Comparison of ENCODE assay signal across 10 cellular contexts in genomic region chr1:178536844-178537371, GRCh38. TPM values are rescaled to one million over a fixed set of nuclear protein-coding genes. Genes with fewer than 3 reads are reported as not detected.
DNase-seq lines count a peak whose midpoint lies in the region; ATAC-seq, FAIRE-seq and TF ChIP-seq lines count a peak whose summit lies in the region.
"Had no signal": no experiment of that assay in that cellular context is flagged by ENCODE, and none has a peak within 500 bp of the region (broad histone marks: within the 10 kb centered on the region; RNA-seq: fewer than 3 reads in every experiment).

No MANE protein-coding gene starts in this region.

- H3K36me3 Mint-ChIP-seq in T-helper 2 cell treated with Interferon-gamma antibody and Interleukin-4, amounts not matched to agents 5 μg/mL and 100 μg/mL, for 36 hours (ENCODE audit: low read depth): no peaks in the 10 kb centered on the region
- H3K36me3 Mint-ChIP-seq: neural progenitor cell had no signal

- TF ChIP-seq EP300 in H1 (IDR thresholded peaks at IDR 0.05; ENCODE audit: borderline replicate concordance in 1 of 2, low read depth in 2 of 2, low read length in 2 of 2): no peak

- peak; percentile 48 for ATAC-seq in aorta (ENCODE audit: low FRiP score)

- H3K27ac ChIP-seq in H1 (ENCODE audit: low read depth, low read length): no peak overlapping the region
- H3K27ac ChIP-seq in aorta (ENCODE audit: low read depth in 1 of 2, low read length in 2 of 2): no peak overlapping the region
- H3K27ac ChIP-seq: BLaER1 treated with 17β-estradiol and CSF1 and Interleukin-3, amounts not matched to agents 10 nM and 100 nM; neural progenitor cell had no signal

- TF ChIP-seq CTCF in H1 (IDR thresholded peaks at IDR 0.05; ENCODE audit: control extremely low read depth in 1 of 3, insufficient read depth in 1 of 3, low read depth in 1 of 3, low read length in 3 of 3): no peak

- no peak for FAIRE-seq in H1 (lab: Jason Lieb, UNC)

- no peak overlapping the region for H4K5ac ChIP-seq in H1 (ENCODE audit: insufficient read length, low read depth, low read length)

- DNase-seq in activated CD8-positive, alpha-beta memory T cell treated with anti-CD3 and anti-CD28 coated beads for 24 hours: peak; percentile 40
- DNase-seq in activated CD8-positive, alpha-beta memory T cell treated with anti-CD3 and anti-CD28 coated beads, Interleukin-2, amount 50 U/mL, for 4 hours: no peak
- DNase-seq in H1 (ENCODE audit: low read depth in 1 of 2, low spot score in 2 of 2): no peak
- peak; percentile 73 for DNase-seq in mesenteric fat pad (ENCODE audit: low spot score)
- peak; percentile 57 to 59 for DNase-seq in aorta
- DNase-seq in SHP77 treated with DMSO at 0.1 percent for 48 hours (lab: John Stamatoyannopoulos, UW): no peak
- DNase-seq in NCI-H1092 treated with DMSO at 0.1 percent for 48 hours (lab: John Stamatoyannopoulos, UW): no peak
- no peak for DNase-seq in T-helper 2 cell treated with Interferon-gamma antibody and Interleukin-4, amounts not matched to agents 5 μg/mL and 100 μg/mL, for 36 hours (ENCODE audit: low spot score)

- WGBS in H1 (ENCODE audit: extremely low coverage in 1 of 2, insufficient coverage in 1 of 2, insufficient read length in 1 of 2, insufficient replicate concordance in 2 of 2, low coverage in 1 of 2, low lambda C conversion rate in 2 of 2, missing lambda C conversion rate in 1 of 2), 2 experiments: 88% methylated on average over 7 of the region's 7 CpGs; no CpG with 5 or more reads in 1 of the 2 experiments
- 59 to 65% methylated on average over 7 of the region's 7 CpGs for WGBS in aorta, 2 donors

- POLR2A ChIA-PET in H1 (lab: Charles Lee; ENCODE audit: partially characterized antibody): no interaction called here

- H3K4me1 ChIP-seq in H1 (replicated peaks in 1 of 4; ENCODE audit: control insufficient read depth in 3 of 4, insufficient read depth in 4 of 4, low read length in 3 of 4): peaks cover 0 to 5% (median 2%) of the 10 kb centered on the region in 4 experiments; a peak in 1 of 7 replicates
- H3K4me1 ChIP-seq in aorta (ENCODE audit: control insufficient read depth in 1 of 2, insufficient read depth in 2 of 2, low read length in 2 of 2): no peaks in the 10 kb centered on the region
- H3K4me1 ChIP-seq: neural progenitor cell had no signal

- no peak overlapping the region for H3K14ac ChIP-seq in H1 (ENCODE audit: insufficient read length)

- 0 out of 2 replicates have a peak overlapping the region, but pooled peaks have one; percentile 31 for H2AFZ ChIP-seq in H1 (ENCODE audit: low read length)
- H2AFZ ChIP-seq: neural progenitor cell had no signal

- TF ChIP-seq RAD21 in H1 (IDR thresholded peaks at IDR 0.05 in 1 of 2, conservative IDR thresholded peaks at IDR 0.05 in 1 of 2; ENCODE audit: low read depth in 2 of 2, low read length in 2 of 2): no peak

- H2BK5ac ChIP-seq in H1 (ENCODE audit: low read depth, low read length): no peak overlapping the region

- H3K4me3 Mint-ChIP-seq in T-helper 2 cell treated with Interferon-gamma antibody and Interleukin-4, amounts not matched to agents 5 μg/mL and 100 μg/mL, for 36 hours: no peak overlapping the region
- H3K4me3 Mint-ChIP-seq: neural progenitor cell had no signal

- H3K4me1 Mint-ChIP-seq in T-helper 2 cell treated with Interferon-gamma antibody and Interleukin-4, amounts not matched to agents 5 μg/mL and 100 μg/mL, for 36 hours (ENCODE audit: low read depth): peaks cover 4% of the 10 kb centered on the region

- H3K27ac Mint-ChIP-seq in T-helper 2 cell treated with Interferon-gamma antibody and Interleukin-4, amounts not matched to agents 5 μg/mL and 100 μg/mL, for 36 hours: no peak overlapping the region
- H3K27ac Mint-ChIP-seq: neural progenitor cell had no signal

- CTCF ChIA-PET in H1 (lab: Charles Lee; ENCODE audit: partially characterized antibody): interaction anchor here (0.5 to 9.1 kb wide), 12 partner anchors 7 to 465 kb away, joined by 3 to 92 read pairs (median 4); no protein-coding TSS in a partner anchor

- no peak overlapping the region for H3K56ac ChIP-seq in H1 (replicated peaks; ENCODE audit: insufficient read length, low read depth, low read length)

- intact Hi-C loops in aorta (cut with DNase I): no loop called here

- no peaks in the 10 kb centered on the region for H3K79me2 ChIP-seq in H1 (ENCODE audit: control insufficient read depth in 1 of 2, insufficient read depth in 2 of 2, low read length in 2 of 2)

- H2BK20ac ChIP-seq in H1 (ENCODE audit: low read length): no peak overlapping the region

- H4K8ac ChIP-seq in H1 (ENCODE audit: extremely low read depth, insufficient read depth, low read length): no peak overlapping the region

- H3K23me2 ChIP-seq in H1 (ENCODE audit: low read depth, low read length): peaks cover 3% of the 10 kb centered on the region; the same call in 1 of the 2 replicates

- no peak overlapping the region for H2BK120ac ChIP-seq in H1 (replicated peaks; ENCODE audit: low read depth, low read length)

- no peak overlapping the region for H3K18ac ChIP-seq in H1 (ENCODE audit: extremely low read depth, low read length)

- H3K9me3 Mint-ChIP-seq in T-helper 2 cell treated with Interferon-gamma antibody and Interleukin-4, amounts not matched to agents 5 μg/mL and 100 μg/mL, for 36 hours: no peaks in the 10 kb centered on the region
- H3K9me3 Mint-ChIP-seq: neural progenitor cell had no signal

- no peaks in the 10 kb centered on the region for H3K36me3 ChIP-seq in H1 (ENCODE audit: control insufficient read depth in 2 of 4, insufficient read depth in 4 of 4, low read length in 3 of 4)
- no peaks in the 10 kb centered on the region for H3K36me3 ChIP-seq in aorta (ENCODE audit: control insufficient read depth in 1 of 2, insufficient read depth in 2 of 2, low read length in 1 of 2)
- H3K36me3 ChIP-seq: BLaER1 treated with 17β-estradiol and CSF1 and Interleukin-3, amounts not matched to agents 10 nM and 100 nM; neural progenitor cell had no signal

- no peak overlapping the region for H2BK12ac ChIP-seq in H1 (ENCODE audit: low read depth, low read length)

- no peaks in the 10 kb centered on the region for H3K9me3 ChIP-seq in H1 (ENCODE audit: insufficient read depth in 2 of 2, low read depth in 1 of 2, low read length in 1 of 2)
- H3K9me3 ChIP-seq in aorta (ENCODE audit: control insufficient read depth, low read length): no peaks in the 10 kb centered on the region
- H3K9me3 ChIP-seq: BLaER1 treated with 17β-estradiol and CSF1 and Interleukin-3, amounts not matched to agents 10 nM and 100 nM had no signal

- H3K9ac ChIP-seq in H1 (replicated peaks in 1 of 4; ENCODE audit: extremely low read depth in 1 of 4, low read depth in 3 of 4, low read length in 3 of 4): no peak overlapping the region
- H3K9ac ChIP-seq: BLaER1 treated with 17β-estradiol and CSF1 and Interleukin-3, amounts not matched to agents 10 nM and 100 nM; neural progenitor cell had no signal

- no peaks in the 10 kb centered on the region for H3K79me1 ChIP-seq in H1 (ENCODE audit: low read depth, low read length)

- no peak overlapping the region for H3K23ac ChIP-seq in H1 (ENCODE audit: insufficient read length)

- H3K4me3 ChIP-seq in H1 (ENCODE audit: extremely low read depth in 1 of 4, insufficient read depth in 2 of 4, low read depth in 3 of 4, low read length in 4 of 4): no peak overlapping the region
- no peak overlapping the region for H3K4me3 ChIP-seq in aorta (ENCODE audit: low read length in 2 of 2)
- H3K4me3 ChIP-seq: BLaER1 treated with 17β-estradiol and CSF1 and Interleukin-3, amounts not matched to agents 10 nM and 100 nM; neural progenitor cell had no signal

- H2BK15ac ChIP-seq in H1 (ENCODE audit: low read length): no peak overlapping the region

- no peak for TF ChIP-seq POLR2A in H1 (IDR thresholded peaks at IDR 0.05; ENCODE audit: control extremely low read depth in 1 of 2, low read depth in 2 of 2, low read length in 2 of 2)

- no peak overlapping the region for H2AK5ac ChIP-seq in H1 (ENCODE audit: low read depth, low read length)

- no peaks in the 10 kb centered on the region for H4K20me1 ChIP-seq in H1 (replicated peaks in 1 of 2; ENCODE audit: control insufficient read depth in 1 of 2, insufficient read depth in 2 of 2, low read length in 2 of 2)
- H4K20me1 ChIP-seq: BLaER1 treated with 17β-estradiol and CSF1 and Interleukin-3, amounts not matched to agents 10 nM and 100 nM had no signal

- H3K27me3 ChIP-seq in H1 (replicated peaks in 1 of 4; ENCODE audit: control insufficient read depth in 3 of 4, extremely low read depth in 1 of 4, insufficient read depth in 3 of 4, low read length in 3 of 4): no peaks in the 10 kb centered on the region; a peak in 1 of 7 replicates
- H3K27me3 ChIP-seq in aorta (ENCODE audit: control insufficient read depth in 1 of 2, insufficient read depth in 2 of 2, low read length in 1 of 2): no peaks in the 10 kb centered on the region
- H3K27me3 ChIP-seq: BLaER1 treated with 17β-estradiol and CSF1 and Interleukin-3, amounts not matched to agents 10 nM and 100 nM; neural progenitor cell had no signal

- no peaks in the 10 kb centered on the region for H3K27me3 Mint-ChIP-seq in T-helper 2 cell treated with Interferon-gamma antibody and Interleukin-4, amounts not matched to agents 5 μg/mL and 100 μg/mL, for 36 hours (ENCODE audit: low read depth)

- H4K91ac ChIP-seq in H1 (replicated peaks; ENCODE audit: insufficient read length, low read length): no peak overlapping the region

- no peak overlapping the region for H3K4me2 ChIP-seq in H1 (ENCODE audit: insufficient read depth in 1 of 2, low read depth in 2 of 2, low read length in 2 of 2)
- H3K4me2 ChIP-seq: BLaER1 treated with 17β-estradiol and CSF1 and Interleukin-3, amounts not matched to agents 10 nM and 100 nM; neural progenitor cell had no signal

- H3K4ac ChIP-seq in H1 (replicated peaks; ENCODE audit: insufficient read length, low read depth, low read length): no peak overlapping the region

RNA-seq across cellular contexts. Expression of gene TEX35, which starts 24.0 kb away (rescaled TPM):
- total RNA-seq in H1 (2021; fragmentation: NEBNext Ultra II Directional; extraction: Animal tissue kit (Norgen Biotek cat#: 25700)): not detected in 2 replicates
- polyA plus RNA-seq in H1 (2011; rRNA removed): 0.03 TPM in 1 of 2 replicates, not detected in the other
- 0.04 TPM for polyA plus RNA-seq in H1 (2011; cell fraction: cytosol; rRNA removed)
- polyA plus RNA-seq in H1 (2011; cell fraction: nucleus; rRNA removed): 0.11 TPM
- polyA plus RNA-seq in H1 (2012, experiment 1 of 2): 0.09 TPM in 1 of 4 replicates, not detected in the others
- polyA plus RNA-seq in H1 (2012, experiment 2 of 2): not detected
- polyA plus RNA-seq in H1 (2013, experiment 1 of 2): not detected
- 0.02 TPM for polyA plus RNA-seq in H1 (2013, experiment 2 of 2)
- polyA minus RNA-seq in H1 (2011; rRNA and poly(A)+ RNA removed): not detected in 2 replicates
- not detected for polyA minus RNA-seq in H1 (2011; cell fraction: cytosol; rRNA and poly(A)+ RNA removed)
- polyA minus RNA-seq in H1 (2011; cell fraction: nucleus; rRNA and poly(A)+ RNA removed): not detected
- total RNA-seq in mesenteric fat pad: not detected
- total RNA-seq in aorta: not detected
- not detected for polyA plus RNA-seq in aorta

RNA-seq across cellular contexts. Expression of gene CLEC20A, which starts 40.1 kb away (rescaled TPM):
- total RNA-seq in H1 (2021; fragmentation: NEBNext Ultra II Directional; extraction: Animal tissue kit (Norgen Biotek cat#: 25700)): not detected in 2 replicates
- not detected in 2 replicates for polyA plus RNA-seq in H1 (2011; rRNA removed)
- not detected for polyA plus RNA-seq in H1 (2011; cell fraction: cytosol; rRNA removed)
- polyA plus RNA-seq in H1 (2011; cell fraction: nucleus; rRNA removed): not detected
- polyA plus RNA-seq in H1 (2012, experiment 1 of 2): not detected in 4 replicates
- not detected for polyA plus RNA-seq in H1 (2012, experiment 2 of 2)
- not detected for polyA plus RNA-seq in H1 (2013, experiment 1 of 2)
- polyA plus RNA-seq in H1 (2013, experiment 2 of 2): not detected
- not detected in 2 replicates for polyA minus RNA-seq in H1 (2011; rRNA and poly(A)+ RNA removed)
- polyA minus RNA-seq in H1 (2011; cell fraction: cytosol; rRNA and poly(A)+ RNA removed): not detected
- not detected for polyA minus RNA-seq in H1 (2011; cell fraction: nucleus; rRNA and poly(A)+ RNA removed)
- not detected for total RNA-seq in mesenteric fat pad
- total RNA-seq in aorta: not detected
- polyA plus RNA-seq in aorta: not detected

Comparison
In these comparisons a context has a peak if more than half of its experiments do, and no peak if none do; other contexts are left out.
1. DNase-seq: peak in activated CD8-positive, alpha-beta memory T cell treated with anti-CD3 and anti-CD28 coated beads for 24 hours (single experiment), mesenteric fat pad (single experiment) and aorta (2 of 2); none in activated CD8-positive, alpha-beta memory T cell treated with anti-CD3 and anti-CD28 coated beads, Interleukin-2, amount 50 U/mL, for 4 hours (single experiment), H1 (0 of 2), SHP77 treated with DMSO at 0.1 percent for 48 hours (single experiment), NCI-H1092 treated with DMSO at 0.1 percent for 48 hours (single experiment) and T-helper 2 cell treated with Interferon-gamma antibody and Interleukin-4, amounts not matched to agents 5 μg/mL and 100 μg/mL, for 36 hours (single experiment).